ENCODE assay signal across 24 cellular contexts in genomic region chr2:167297292-167297691, GRCh38. TPM values are rescaled to one million over a fixed set of nuclear protein-coding genes. Genes with fewer than 3 reads are reported as not detected.
DNase-seq lines count a peak whose midpoint lies in the region; ATAC-seq, FAIRE-seq and TF ChIP-seq lines count a peak whose summit lies in the region.
"Had no signal": no experiment of that assay in that cellular context is flagged by ENCODE, and none has a peak within 500 bp of the region (broad histone marks: within the 10 kb centered on the region; RNA-seq: fewer than 3 reads in every experiment).

No MANE protein-coding gene starts in this region.

- H3K9me3 Mint-ChIP-seq in CD4-positive, alpha-beta memory T cell: peaks cover 0 to 2% (median under 1%) of the 10 kb centered on the region in 8 donors
- H3K9me3 Mint-ChIP-seq: CD8-positive, alpha-beta T cell had no signal

- WGBS in HepG2 (ENCODE audit: low lambda C conversion rate): 53% methylated on average over 1 of the region's 1 CpG
- 81% methylated on average over 1 of the region's 1 CpG for WGBS in right lobe of liver (ENCODE audit: insufficient coverage, low coverage, low lambda C conversion rate, missing lambda C conversion rate)
- WGBS in IMR-90 (ENCODE audit: extremely low coverage in 2 of 2, insufficient read length in 1 of 2), 2 experiments: no CpG with 5 or more reads among the region's 1 CpG
- WGBS in K562 (ENCODE audit: insufficient coverage, low coverage, missing lambda C conversion rate): 8% methylated on average over 1 of the region's 1 CpG

- H3K4me1 ChIP-seq in HepG2 (ENCODE audit: insufficient read depth, low read length) (peaks cover 10% of the 10 kb centered on the region), right lobe of liver (peaks cover 0 to 14% (median 0%) of the 10 kb centered on the region in 4 donors), IMR-90 (ENCODE audit: control insufficient read depth, insufficient read depth, low read length) (no peaks in the 10 kb centered on the region; the same call in 1 of the 2 replicates), K562 (replicated peaks in 1 of 2; ENCODE audit: control insufficient read depth in 2 of 2, insufficient read depth in 2 of 2, low read length in 2 of 2) (peaks cover 0 to 12% of the 10 kb centered on the region in 2 experiments; a peak in 2 of 5 replicates)
- peaks cover 11% of the 10 kb centered on the region for H3K4me1 ChIP-seq in CD4-positive, alpha-beta memory T cell (ENCODE audit: insufficient read depth, low read length)
- H3K4me1 ChIP-seq: BE2C had no signal

- H3K27ac Mint-ChIP-seq in CD4-positive, alpha-beta memory T cell: no peak overlapping the region
- H3K27ac Mint-ChIP-seq: CD14-positive monocyte; CD4-positive, CD25-positive, alpha-beta regulatory T cell; CD8-positive, alpha-beta T cell had no signal

- H3K4ac ChIP-seq in IMR-90 (ENCODE audit: low read depth, low read length): no peak overlapping the region

- peaks cover 3 to 17% of the 10 kb centered on the region in 2 experiments; a peak in 4 of 5 replicates for H3K27me3 ChIP-seq in HepG2 (ENCODE audit: control insufficient read depth in 1 of 2, insufficient read depth in 2 of 2, low read length in 2 of 2)
- H3K27me3 ChIP-seq in right lobe of liver: peaks cover 0 to 3% of the 10 kb centered on the region in 2 donors
- no peaks in the 10 kb centered on the region for H3K27me3 ChIP-seq in IMR-90 (ENCODE audit: control insufficient read depth, insufficient read depth, low read length)
- no peaks in the 10 kb centered on the region for H3K27me3 ChIP-seq in K562 (ENCODE audit: control insufficient read depth in 2 of 2, insufficient read depth in 2 of 2, low read length in 2 of 2)
- no peaks in the 10 kb centered on the region for H3K27me3 ChIP-seq in CD4-positive, alpha-beta memory T cell (ENCODE audit: insufficient read depth, low read length)

- H3K9ac ChIP-seq in HepG2 (ENCODE audit: insufficient read depth, low read depth, low read length) (no peak overlapping the region), IMR-90 (ENCODE audit: low read depth, low read length) (no peak overlapping the region), K562 (ENCODE audit: insufficient read depth in 1 of 2, low read depth in 2 of 2, low read length in 2 of 2) (no peak overlapping the region)
- H3K9ac ChIP-seq: BLaER1 had no signal

- no peak overlapping the region for H3K56ac ChIP-seq in IMR-90 (ENCODE audit: extremely low read depth, insufficient read depth, low read length)

- CTCF ChIA-PET in HepG2 (lab: Yijun Ruan, JAX; ENCODE audit: low intra/inter-chr PET ratio, low total read pairs): no interaction called here
- CTCF ChIA-PET in IMR-90 (lab: Yijun Ruan, JAX): interaction anchor here (0.6 kb wide), 1 partner anchor 32 kb away, joined by 3 read pairs; no protein-coding TSS in a partner anchor
- CTCF ChIA-PET in K562 (lab: Yijun Ruan, JAX; ENCODE audit: low intra/inter-chr PET ratio): no interaction called here
- CTCF ChIA-PET in CD4-positive, alpha-beta memory T cell (lab: Charles Lee; ENCODE audit: partially characterized antibody): no interaction called here

- no peak overlapping the region for H3K4me3 Mint-ChIP-seq in CD4-positive, alpha-beta memory T cell
- H3K4me3 Mint-ChIP-seq: CD14-positive monocyte; CD4-positive, CD25-positive, alpha-beta regulatory T cell; CD8-positive, alpha-beta T cell had no signal

- no peak overlapping the region for H2BK20ac ChIP-seq in IMR-90 (ENCODE audit: low read depth, low read length)

- H3K4me2 ChIP-seq in HepG2 (ENCODE audit: low read depth, low read length) (no peak overlapping the region), IMR-90 (ENCODE audit: low read depth, low read length) (no peak overlapping the region), K562 (ENCODE audit: insufficient read depth, low read length) (no peak overlapping the region)
- H3K4me2 ChIP-seq: BLaER1 had no signal

- no peak overlapping the region for H2BK120ac ChIP-seq in IMR-90 (ENCODE audit: low read depth, low read length)

- DNase-seq in HepG2 (ENCODE audit: low spot score) (no peak), right lobe of liver (no peak), IMR-90 (no peak), K562 (ENCODE audit: extremely low read depth in 1 of 4, low spot score in 3 of 4) (no peak), GM10266 (ENCODE audit: extremely low spot score) (no peak)
- no peak for DNase-seq in activated CD8-positive, alpha-beta memory T cell treated with anti-CD3 and anti-CD28 coated beads for 24 hours
- DNase-seq in CD4-positive, alpha-beta memory T cell: no peak
- DNase-seq: ACHN; BE2C; C1 segment of cervical spinal cord; Caco-2; Calu3; CD4-positive, CD25-positive, alpha-beta regulatory T cell; CD8-positive, alpha-beta T cell; GF-D8 had no signal

- H3K79me2 ChIP-seq in HepG2 (ENCODE audit: insufficient read depth, low read length) (no peaks in the 10 kb centered on the region), K562 (ENCODE audit: control insufficient read depth, insufficient read depth, low read length) (no peaks in the 10 kb centered on the region)

- H3K9me1 ChIP-seq in IMR-90 (ENCODE audit: insufficient read depth, low read length): no peaks in the 10 kb centered on the region
- no peaks in the 10 kb centered on the region for H3K9me1 ChIP-seq in K562 (ENCODE audit: control insufficient read depth, insufficient read depth, low read length)

- no peak overlapping the region for H2BK5ac ChIP-seq in IMR-90 (ENCODE audit: low read depth, low read length, poor library complexity, severe bottlenecking)

- H3K27me3 Mint-ChIP-seq in CD4-positive, alpha-beta memory T cell: peaks cover 12 to 15% of the 10 kb centered on the region in 2 donors

- peaks cover 9 to 14% (median 13%) of the 10 kb centered on the region in 4 donors for H3K4me1 Mint-ChIP-seq in CD4-positive, alpha-beta memory T cell

- no peak for TF ChIP-seq EP300 in HepG2 (IDR thresholded peaks at IDR 0.05; ENCODE audit: low read depth in 2 of 2, low read length in 2 of 2)
- TF ChIP-seq EP300 in HepG2 (CRISPR knock-in tag; IDR thresholded peaks at IDR 0.05; ENCODE audit: borderline replicate concordance): no peak
- no peak for TF ChIP-seq EP300 in K562 (IDR thresholded peaks at IDR 0.05; ENCODE audit: low read length)

- H3K9me3 ChIP-seq in HepG2 (ENCODE audit: low read length) (no peaks in the 10 kb centered on the region), right lobe of liver (no peaks in the 10 kb centered on the region), IMR-90 (ENCODE audit: control insufficient read depth, insufficient read depth, low read length) (no peaks in the 10 kb centered on the region), K562 (replicated peaks; ENCODE audit: control insufficient read depth, insufficient read depth, low read depth, low read length) (no peaks in the 10 kb centered on the region)
- no peaks in the 10 kb centered on the region for H3K9me3 ChIP-seq in CD4-positive, alpha-beta memory T cell (ENCODE audit: control insufficient read depth in 1 of 2, low read length in 2 of 2)
- H3K9me3 ChIP-seq: BE2C, BLaER1, Caco-2 had no signal

- TF ChIP-seq CTCF in HepG2 (CRISPR knock-in tag; IDR thresholded peaks at IDR 0.05) (no peak), right lobe of liver (IDR thresholded peaks at IDR 0.05) (no peak), IMR-90 (conservative IDR thresholded peaks at IDR 0.05; ENCODE audit: low read depth, low read length) (no peak), K562 (IDR thresholded peaks at IDR 0.05 in 2 of 3, conservative IDR thresholded peaks at IDR 0.05 in 1 of 3; ENCODE audit: insufficient read depth in 2 of 3, low read depth in 1 of 3, low read length in 3 of 3) (no peak), GM10266 (IDR thresholded peaks at IDR 0.05; ENCODE audit: control insufficient read depth, insufficient read depth, low read depth, missing control alignments) (no peak)

- H4K8ac ChIP-seq in IMR-90 (ENCODE audit: low read depth in 2 of 2, low read length in 2 of 2): no peak overlapping the region

- no peak overlapping the region for H2BK15ac ChIP-seq in IMR-90 (ENCODE audit: low read depth, low read length)

- BruUV-seq in HepG2 (replicated peaks; lab: Mats Ljungman, UMichigan) (no TSS peak), IMR-90 (replicated peaks; lab: Mats Ljungman, UMichigan) (no TSS peak), K562 (replicated peaks; lab: Mats Ljungman, UMichigan) (no TSS peak)

- no peak overlapping the region for H4K5ac ChIP-seq in IMR-90 (ENCODE audit: low read depth, low read length)

- no peak for TF ChIP-seq POLR2A in HepG2 (IDR thresholded peaks at IDR 0.05; ENCODE audit: insufficient read depth in 1 of 2, low read depth in 2 of 2, low read length in 2 of 2)
- no peak for TF ChIP-seq POLR2A in right lobe of liver (IDR thresholded peaks at IDR 0.05)
- no peak for TF ChIP-seq POLR2A in IMR-90 (IDR thresholded peaks at IDR 0.05; ENCODE audit: low read depth, low read length)
- no peak for TF ChIP-seq POLR2A in K562 (conservative IDR thresholded peaks at IDR 0.05)

- ATAC-seq in HepG2 (no peak), right lobe of liver (no peak), IMR-90 (ENCODE audit: low read depth) (no peak), K562 (no peak)
- ATAC-seq: CD8-positive, alpha-beta T cell; GM12878 had no signal

- H3K36me3 ChIP-seq in HepG2 (replicated peaks in 1 of 2; ENCODE audit: control insufficient read depth in 1 of 2, insufficient read depth in 2 of 2, low read length in 2 of 2) (no peaks in the 10 kb centered on the region), right lobe of liver (no peaks in the 10 kb centered on the region), IMR-90 (ENCODE audit: control insufficient read depth, insufficient read depth, low read length) (no peaks in the 10 kb centered on the region), K562 (ENCODE audit: control insufficient read depth, insufficient read depth, low read length) (no peaks in the 10 kb centered on the region)
- no peaks in the 10 kb centered on the region for H3K36me3 ChIP-seq in CD4-positive, alpha-beta memory T cell (ENCODE audit: insufficient read depth, low read length)
- H3K36me3 ChIP-seq: BE2C, BLaER1 had no signal

- H3K36me3 Mint-ChIP-seq in CD4-positive, alpha-beta memory T cell: no peaks in the 10 kb centered on the region
- H3K36me3 Mint-ChIP-seq: CD4-positive, CD25-positive, alpha-beta regulatory T cell; CD8-positive, alpha-beta T cell had no signal

- H3K27ac ChIP-seq in HepG2 (ENCODE audit: extremely low read length, insufficient read depth, low read length) (no peak overlapping the region), right lobe of liver (no peak overlapping the region), IMR-90 (ENCODE audit: insufficient read depth, low read length) (no peak overlapping the region), K562 (ENCODE audit: extremely low read depth, low read depth, low read length) (no peak overlapping the region)
- H3K27ac ChIP-seq in CD4-positive, alpha-beta memory T cell (ENCODE audit: low read depth, low read length): no peak overlapping the region
- H3K27ac ChIP-seq: 22Rv1, BLaER1 had no signal

- H2AFZ ChIP-seq in HepG2 (ENCODE audit: low read length): no peak overlapping the region
- no peak overlapping the region for H2AFZ ChIP-seq in IMR-90 (replicated peaks; ENCODE audit: low read length, poor library complexity)
- no peak overlapping the region for H2AFZ ChIP-seq in K562 (ENCODE audit: low read depth, low read length)

- no peak overlapping the region for H4K91ac ChIP-seq in IMR-90 (ENCODE audit: insufficient read depth, low read depth, low read length)

- H3K79me1 ChIP-seq in IMR-90 (ENCODE audit: low read depth in 1 of 2, low read length in 2 of 2): no peaks in the 10 kb centered on the region

- FAIRE-seq in HepG2 (lab: Jason Lieb, UNC) (no peak), K562 (lab: Jason Lieb, UNC) (no peak)
- FAIRE-seq: D721Med, G401.6, GM12878, GM12892, GM18507, GM19239 had no signal

- no peak overlapping the region for H3K14ac ChIP-seq in IMR-90 (replicated peaks; ENCODE audit: low read depth, low read length)

- intact Hi-C loops in HepG2 (cut with micrococcal nuclease; ENCODE audit: unreplicated experiment): no loop called here
- intact Hi-C loops in right lobe of liver (cut with DNase I): no loop called here
- intact Hi-C loops in IMR-90 (cut with micrococcal nuclease): loop anchor here (10.0 kb wide), 3 partner anchors 242 to 668 kb away; no protein-coding TSS in a partner anchor
- intact Hi-C loops in K562 (cut with micrococcal nuclease): loop anchor here (10.0 kb wide), 1 partner anchor 818 kb away; no protein-coding TSS in a partner anchor
- intact Hi-C loops in CD4-positive, alpha-beta memory T cell (cut with micrococcal nuclease): no loop called here

- no peaks in the 10 kb centered on the region for H4K20me1 ChIP-seq in HepG2 (ENCODE audit: insufficient read depth, low read length)
- H4K20me1 ChIP-seq in IMR-90 (ENCODE audit: insufficient read depth, low read length): no peaks in the 10 kb centered on the region
- no peaks in the 10 kb centered on the region for H4K20me1 ChIP-seq in K562 (replicated peaks; ENCODE audit: control insufficient read depth, insufficient read depth, low read length)

- in situ Hi-C loops in HepG2 (cut with HindIII; ENCODE audit: extremely low pct_ligation_motif_present, low pct_unique_long_range_greater_than_20kb) (no loop called here), IMR-90 (cut with MboI; ENCODE audit: low sequenced_read_pairs) (loop anchor here (25.0 kb wide), 1 partner anchor 815 kb away; no protein-coding TSS in a partner anchor), K562 (cut with MboI) (no loop called here)

- no peak overlapping the region for H2AK5ac ChIP-seq in IMR-90 (ENCODE audit: low read depth, low read length)

- POLR2A ChIA-PET in HepG2 (lab: Yijun Ruan, JAX): no interaction called here
- POLR2A ChIA-PET in IMR-90 (lab: Charles Lee; ENCODE audit: unreplicated experiment): no interaction called here
- POLR2A ChIA-PET in K562 (lab: Yijun Ruan, JAX): no interaction called here
- POLR2A ChIA-PET in CD4-positive, alpha-beta memory T cell (lab: Charles Lee; ENCODE audit: partially characterized antibody): no interaction called here

- TF ChIP-seq RAD21 in HepG2 (CRISPR knock-in tag; IDR thresholded peaks at IDR 0.05) (no peak), IMR-90 (IDR thresholded peaks at IDR 0.05; ENCODE audit: low read length) (no peak), K562 (CRISPR knock-in tag; conservative IDR thresholded peaks at IDR 0.05 in 1 of 2, IDR thresholded peaks at IDR 0.05 in 1 of 2) (no peak)

- no peak overlapping the region for H3K4me3 ChIP-seq in HepG2 (replicated peaks in 1 of 3; ENCODE audit: insufficient read depth in 1 of 3, low read depth in 2 of 3, low read length in 3 of 3)
- no peak overlapping the region for H3K4me3 ChIP-seq in right lobe of liver
- no peak overlapping the region for H3K4me3 ChIP-seq in IMR-90 (ENCODE audit: insufficient read depth, low read depth, low read length)
- H3K4me3 ChIP-seq in K562: no peak overlapping the region
- no peak overlapping the region for H3K4me3 ChIP-seq in CD4-positive, alpha-beta memory T cell (ENCODE audit: low read length in 2 of 2)
- H3K4me3 ChIP-seq: BLaER1, GM12878 had no signal

- H3K23ac ChIP-seq in IMR-90 (ENCODE audit: low read depth, low read length): no peak overlapping the region

- no peak overlapping the region for H2AK9ac ChIP-seq in IMR-90 (replicated peaks; ENCODE audit: low read depth, low read length, poor library complexity)

- no peak overlapping the region for H3K18ac ChIP-seq in IMR-90 (ENCODE audit: low read depth, low read length)

- dilution Hi-C loops in IMR-90 (cut with HindIII; ENCODE audit: low sequenced_read_pairs, unreplicated experiment): no loop called here

RNA-seq across cellular contexts. Expression of gene B3GALT1, which starts 4.5 kb away (rescaled TPM):
- total RNA-seq in HepG2 (2016; rRNA removed; fragmentation: Illumina TruSeq; extraction: Trizol) (0.02 and 0.07 TPM in 2 replicates), right lobe of liver (under 1 TPM in 2 of 6 experiments, not detected in 4; 0.04 to 0.06 TPM), IMR-90 (2012; rRNA removed) (0.83 and 0.90 TPM in 2 replicates), K562 (2014; rRNA removed) (not detected in 2 replicates), K562 (2014; rRNA removed; fragmentation: Illumina TruSeq; extraction: Trizol) (not detected in 2 replicates), K562 (2015; rRNA removed; fragmentation: Illumina TruSeq; extraction: Trizol) (not detected in 2 replicates), K562 (2021) (not detected in 2 replicates)
- total RNA-seq in HepG2 (2016; cell fraction: cytosol; rRNA removed; fragmentation: Illumina TruSeq; extraction: Trizol; ENCODE audit: low read depth): not detected in 2 replicates
- total RNA-seq in HepG2 (2016; cell fraction: insoluble cytoplasmic fraction; rRNA removed; fragmentation: Illumina TruSeq; extraction: Trizol): not detected in 2 replicates
- total RNA-seq in HepG2 (2016; cell fraction: membrane; rRNA removed; fragmentation: Illumina TruSeq; extraction: Trizol): not detected in 2 replicates
- total RNA-seq in HepG2 (2016; cell fraction: nucleus; rRNA removed; fragmentation: Illumina TruSeq; extraction: Trizol): not detected in 2 replicates
- polyA plus RNA-seq in HepG2 (2011; rRNA removed) (0.03 TPM in 1 of 2 replicates, not detected in the other), IMR-90 (2012; rRNA removed) (0.19 and 0.24 TPM in 2 replicates), K562 (2011; rRNA removed) (0.01 TPM in 1 of 2 replicates, not detected in the other), K562 (2014; fragmentation: Illumina TruSeq; extraction: Trizol) (not detected in 2 replicates), K562 (2014; fragmentation: Nextera tagmentation; extraction: Ambion mirVana) (under 1 TPM; 0.43 to 0.83 TPM), K562 (2014; rRNA removed) (not detected in 2 replicates)
- 0.01 TPM in 1 of 2 replicates, not detected in the other for polyA plus RNA-seq in HepG2 (2011; cell fraction: cytosol; rRNA removed)
- polyA plus RNA-seq in HepG2 (2011; cell fraction: nucleus; rRNA removed): not detected in 2 replicates
- not detected in 2 replicates for polyA plus RNA-seq in HepG2 (2012)
- polyA plus RNA-seq in HepG2 (2016; cell fraction: cytosol; fragmentation: Illumina TruSeq; extraction: Trizol; ENCODE audit: low read depth): not detected in 2 replicates
- polyA plus RNA-seq in HepG2 (2016; cell fraction: insoluble cytoplasmic fraction; fragmentation: Illumina TruSeq; extraction: Trizol; ENCODE audit: low read depth): not detected in 2 replicates
- not detected in 2 replicates for polyA plus RNA-seq in HepG2 (2016; cell fraction: membrane; fragmentation: Illumina TruSeq; extraction: Trizol; ENCODE audit: low read depth)
- 0.18 TPM in 1 of 2 replicates, not detected in the other for polyA plus RNA-seq in HepG2 (2016; cell fraction: nucleus; fragmentation: Illumina TruSeq; extraction: Trizol; ENCODE audit: insufficient read depth, low read depth)
- not detected in 2 replicates for polyA minus RNA-seq in HepG2 (2011; rRNA and poly(A)+ RNA removed; ENCODE audit: low replicate concordance)
- polyA minus RNA-seq in HepG2 (2011; cell fraction: cytosol; rRNA and poly(A)+ RNA removed): not detected in 2 replicates
- polyA minus RNA-seq in HepG2 (2011; cell fraction: nucleus; rRNA and poly(A)+ RNA removed): 0.12 TPM in 1 of 2 replicates, not detected in the other
- polyA plus RNA-seq in IMR-90 (2012; cell fraction: cytosol; rRNA removed): 0.03 and 0.08 TPM in 2 replicates
- polyA plus RNA-seq in IMR-90 (2012; cell fraction: nucleus; rRNA removed; ENCODE audit: low replicate concordance): 0.02 and 0.31 TPM in 2 replicates
- 0.09 and 0.25 TPM in 2 replicates for total RNA-seq in K562 (2011; cell fraction: chromatin; rRNA removed; ENCODE audit: low replicate concordance)
- not detected in 2 replicates for total RNA-seq in K562 (2011; cell fraction: nucleolus; rRNA removed)
- 0.07 and 0.15 TPM in 2 replicates for total RNA-seq in K562 (2011; cell fraction: nucleoplasm; rRNA removed)
- polyA plus RNA-seq in K562 (2011; cell fraction: cytosol; rRNA removed): not detected in 2 replicates
- polyA plus RNA-seq in K562 (2011; cell fraction: nucleus; rRNA removed): not detected in 2 replicates
- 0.90 and 1.8 TPM in 2 replicates for polyA plus RNA-seq in K562 (2012)
- not detected in 2 replicates for polyA minus RNA-seq in K562 (2011; rRNA and poly(A)+ RNA removed)
- polyA minus RNA-seq in K562 (2011; cell fraction: cytosol; rRNA and poly(A)+ RNA removed): not detected in 2 replicates
- under 0.01 and 0.11 TPM in 2 replicates for polyA minus RNA-seq in K562 (2011; cell fraction: nucleus; rRNA and poly(A)+ RNA removed)
- not detected for total RNA-seq in CD4-positive, alpha-beta memory T cell
- polyA plus RNA-seq in CD4-positive, alpha-beta memory T cell: not detected
- total RNA-seq: Caco-2; CD4-positive, CD25-positive, alpha-beta regulatory T cell had no signal
- polyA plus RNA-seq: CD14-positive monocyte; CD4-positive, CD25-positive, alpha-beta regulatory T cell; GM12878 had no signal

Comparison
In these comparisons a context has a peak if more than half of its experiments do, and no peak if none do; other contexts are left out.
1. intact Hi-C loops: an anchor here in IMR-90 (10.0 kb wide) and K562 (10.0 kb wide); none called in HepG2, right lobe of liver and CD4-positive, alpha-beta memory T cell.
2. Of the 241 proteins assayed by ChIP-seq in both HepG2 and K562: peak only in HepG2: MAFK; only in K562: none; in both: MAFF; in neither: 239.